Comparison of ENCODE assay signal across 23 cellular contexts in genomic region chr9:73596321-73596720, GRCh38.
DNase-seq lines count a peak whose midpoint lies in the region; ATAC-seq and TF ChIP-seq lines count a peak whose summit lies in the region.
"Had no signal": no experiment of that assay in that cellular context is flagged by ENCODE, and none has a peak within 500 bp of the region (broad histone marks: within the 10 kb centered on the region; RNA-seq: fewer than 3 reads in every experiment).

No MANE protein-coding gene starts in this region.

- no peak overlapping the region for H3K9ac ChIP-seq in mesendoderm (ENCODE audit: low read length)
- H3K9ac ChIP-seq: KMS-11 had no signal

- H3K4me1 ChIP-seq in mesendoderm (ENCODE audit: control insufficient read depth, low read depth, low read length): no peaks in the 10 kb centered on the region
- H3K4me1 ChIP-seq: A549, Caco-2 had no signal

- H2BK15ac ChIP-seq in mesendoderm (replicated peaks; ENCODE audit: low read depth): no peak overlapping the region

- DNase-seq in COLO829 (ENCODE audit: low spot score): peak; percentile 53
- DNase-seq in WTC11 (ENCODE audit: low spot score): no peak
- DNase-seq in mesendoderm: peak; percentile 5
- peak; percentile 71 for DNase-seq in retina
- no peak for DNase-seq in SHP77 (lab: John Stamatoyannopoulos, UW)
- DNase-seq: C1 segment of cervical spinal cord; Caco-2; CD4-positive, alpha-beta memory T cell; MM.1S; NCI-H2029 treated with DMSO at 0.1 percent for 48 hours; NCI-H446 treated with DMSO at 0.1 percent for 48 hours; NCI-H526; SHP77 treated with DMSO at 0.1 percent for 48 hours had no signal

- POLR2A ChIA-PET in WTC11 (lab: Charles Lee): no interaction called here

- ATAC-seq in WTC11 (no peak), GM21528 (IDR thresholded peaks at IDR 0.05; ENCODE audit: low FRiP score, unreplicated experiment) (no peak), GM21786 (IDR thresholded peaks at IDR 0.05; ENCODE audit: unreplicated experiment) (no peak), HG03378 (IDR thresholded peaks at IDR 0.05; ENCODE audit: unreplicated experiment) (no peak)
- ATAC-seq: A549, GM12878, Panc1 had no signal

- no peak overlapping the region for H4K5ac ChIP-seq in mesendoderm (ENCODE audit: low read length)

- H2BK5ac ChIP-seq in mesendoderm (ENCODE audit: low read length): no peak overlapping the region

- no peak overlapping the region for H3K23ac ChIP-seq in mesendoderm (ENCODE audit: low read length)

- peak overlapping the region; percentile 13; the same call in 1 of the 2 replicates for H3K27ac Mint-ChIP-seq in WTC11
- H3K27ac Mint-ChIP-seq: CD4-positive, alpha-beta memory T cell; IgD-negative memory B cell had no signal

- H3K4me2 ChIP-seq in mesendoderm (ENCODE audit: low read length): no peak overlapping the region
- H3K4me2 ChIP-seq: A549, KMS-11 had no signal

- CTCF ChIA-PET in WTC11 (lab: Charles Lee): interaction anchor here (0.6 kb wide), 1 partner anchor 1111 kb away, joined by 3 read pairs; no protein-coding TSS in a partner anchor

- H4K8ac ChIP-seq in mesendoderm (ENCODE audit: low read depth, low read length): no peak overlapping the region

- no peaks in the 10 kb centered on the region for H3K79me2 ChIP-seq in mesendoderm (ENCODE audit: control insufficient read depth, insufficient read depth, low read length)

- H3K36me3 ChIP-seq in mesendoderm (ENCODE audit: control insufficient read depth, insufficient read depth, low read length): no peaks in the 10 kb centered on the region

- no peak overlapping the region for H3K56ac ChIP-seq in mesendoderm (ENCODE audit: low read length)

- H3K79me1 ChIP-seq in mesendoderm (ENCODE audit: low read length): no peaks in the 10 kb centered on the region

- no CpG with 5 or more reads among the region's 1 CpG for WGBS in mesendoderm (ENCODE audit: extremely low coverage, insufficient coverage, low lambda C conversion rate)

- H3K9me3 Mint-ChIP-seq in WTC11: no peaks in the 10 kb centered on the region

- no peak for TF ChIP-seq CTCF in WTC11 (IDR thresholded peaks at IDR 0.05)

- peaks cover 36% of the 10 kb centered on the region for H3K4me1 Mint-ChIP-seq in WTC11
- H3K4me1 Mint-ChIP-seq: CD4-positive, alpha-beta memory T cell; IgD-negative memory B cell had no signal

- H3K27ac ChIP-seq in mesendoderm (ENCODE audit: low read depth, low read length): no peak overlapping the region
- H3K27ac ChIP-seq: A549, KMS-11, RWPE1, SK-N-MC had no signal

- H3K4me3 Mint-ChIP-seq in WTC11: no peak overlapping the region
- H3K4me3 Mint-ChIP-seq: CD4-positive, alpha-beta memory T cell; IgD-negative memory B cell had no signal

- no peak overlapping the region for H2AK5ac ChIP-seq in mesendoderm (ENCODE audit: low read length)

- H3K4me3 ChIP-seq in mesendoderm (ENCODE audit: low read length): no peak overlapping the region
- H3K4me3 ChIP-seq: A549, GM12878, SK-N-MC had no signal

- no peaks in the 10 kb centered on the region for H3K36me3 Mint-ChIP-seq in WTC11
- H3K36me3 Mint-ChIP-seq: CD4-positive, alpha-beta memory T cell; IgD-negative memory B cell had no signal

- no peak overlapping the region for H3K18ac ChIP-seq in mesendoderm (ENCODE audit: low read length)

- H3K27me3 ChIP-seq in mesendoderm (ENCODE audit: insufficient read depth, low read length, poor library complexity): no peaks in the 10 kb centered on the region

- H3K4ac ChIP-seq in mesendoderm (ENCODE audit: low read depth, low read length): no peak overlapping the region

- H3K27me3 Mint-ChIP-seq in WTC11 (ENCODE audit: low read depth): no peaks in the 10 kb centered on the region
- H3K27me3 Mint-ChIP-seq: CD4-positive, alpha-beta memory T cell; IgD-negative memory B cell had no signal

- H2BK120ac ChIP-seq in mesendoderm (ENCODE audit: low read depth, low read length): no peak overlapping the region

TF ChIP-seq in WTC11, 78 proteins besides CTCF, POLR2A, EP300 and RAD21:
- TF ChIP-seq IRF1 (CRISPR knock-in tag; IDR thresholded peaks at IDR 0.05) (no peak), CREM (CRISPR knock-in tag; IDR thresholded peaks at IDR 0.05) (no peak), SOX15 (CRISPR knock-in tag; IDR thresholded peaks at IDR 0.05) (no peak)

Comparison
In these comparisons a context has a peak if more than half of its experiments do, and no peak if none do; other contexts are left out.
1. DNase-seq: peak in COLO829 (single experiment), mesendoderm (single experiment) and retina (single experiment); none in WTC11 (single experiment) and SHP77 (0 of 2).